ENCODE assay signal across 24 cellular contexts in the genomic region with DNA sequence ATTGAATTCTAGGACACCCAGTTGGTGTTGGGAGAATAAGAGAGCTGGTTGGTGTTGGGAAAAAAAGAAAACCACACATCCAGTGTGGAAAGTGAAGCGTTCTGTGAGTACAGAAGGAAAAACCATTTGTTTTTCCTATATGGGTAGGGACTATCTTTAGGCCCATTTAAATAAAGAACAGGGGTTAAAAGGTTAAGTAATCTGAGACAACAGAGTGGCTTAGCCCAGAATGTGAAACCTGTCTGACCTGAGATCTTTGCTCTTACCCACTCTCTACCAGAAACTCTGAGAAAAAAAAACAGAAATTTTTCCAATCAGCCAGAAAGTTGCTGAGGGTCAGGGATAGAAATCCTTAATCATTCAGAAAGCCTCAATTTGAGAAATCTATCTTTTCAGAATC. TPM values are rescaled to one million over a fixed set of nuclear protein-coding genes. Genes with fewer than 3 reads are reported as not detected.
"Had no signal": no experiment of that assay in that cellular context is flagged by ENCODE, and none has a peak within 500 bp of the region (broad histone marks: within the 10 kb centered on the region; RNA-seq: fewer than 3 reads in every experiment).

No MANE protein-coding gene starts in this region.

- ATAC-seq: gastroesophageal sphincter; mucosa of descending colon; naive thymus-derived CD8-positive, alpha-beta T cell; psoas muscle; right lobe of liver; stimulated activated memory B cell treated with anti-CD40 and anti-IgM and Interleukin-4, amounts not matched to agents 10 μg/mL and 1 μg/mL and 100 μg/mL, for 72 hours; stimulated activated naive CD8-positive, alpha-beta T cell treated with anti-CD3 and anti-CD28 coated beads, Interleukin-15, amount 100 ng/mL, for 72 hours had no signal

- H3K9me3 ChIP-seq: colonic mucosa, esophagus squamous epithelium, gastroesophageal sphincter, mucosa of descending colon, psoas muscle, right lobe of liver, thoracic aorta, transverse colon, uterus had no signal

- H3K36me3 ChIP-seq: colonic mucosa, esophagus squamous epithelium, gastroesophageal sphincter, right lobe of liver, thoracic aorta, transverse colon, uterus had no signal

- H3K9me3 Mint-ChIP-seq: naive thymus-derived CD8-positive, alpha-beta T cell; stimulated activated memory B cell treated with anti-CD40 and anti-IgM and Interleukin-4, amounts not matched to agents 10 μg/mL and 1 μg/mL and 100 μg/mL, for 72 hours; stimulated activated naive CD8-positive, alpha-beta T cell treated with anti-CD3 and anti-CD28 coated beads, Interleukin-15, amount 100 ng/mL, for 72 hours had no signal

- H3K4me3 ChIP-seq: colonic mucosa, esophagus squamous epithelium, gastroesophageal sphincter, mucosa of descending colon, psoas muscle, right lobe of liver, thoracic aorta, transverse colon, uterus had no signal

- H3K36me3 Mint-ChIP-seq: naive thymus-derived CD8-positive, alpha-beta T cell; stimulated activated memory B cell treated with anti-CD40 and anti-IgM and Interleukin-4, amounts not matched to agents 10 μg/mL and 1 μg/mL and 100 μg/mL, for 72 hours had no signal

- H3K27me3 ChIP-seq: colonic mucosa, right lobe of liver, transverse colon, uterus had no signal

- H3K4me3 Mint-ChIP-seq: immature natural killer cell; naive thymus-derived CD8-positive, alpha-beta T cell; stimulated activated memory B cell treated with anti-CD40 and anti-IgM and Interleukin-4, amounts not matched to agents 10 μg/mL and 1 μg/mL and 100 μg/mL, for 72 hours; stimulated activated naive CD8-positive, alpha-beta T cell treated with anti-CD3 and anti-CD28 coated beads, Interleukin-15, amount 100 ng/mL, for 72 hours had no signal

- H2AFZ ChIP-seq: parathyroid adenoma had no signal

- H3K9ac ChIP-seq: parathyroid adenoma had no signal

- H3K4me1 ChIP-seq: colonic mucosa, esophagus squamous epithelium, gastroesophageal sphincter, parathyroid adenoma, psoas muscle, right lobe of liver, transverse colon, uterus had no signal

- DNase-seq: colonic mucosa; dermis blood vessel endothelial cell; esophagus squamous epithelium; foreskin fibroblast; glutamatergic neuron; immature natural killer cell; mucosa of descending colon; naive thymus-derived CD8-positive, alpha-beta T cell; psoas muscle; retina; right lobe of liver; stimulated activated CD4-positive, alpha-beta T cell treated with anti-CD3 and anti-CD28 coated beads, Interleukin-4, amount 100 ng/mL, for 1 hour; stimulated activated CD8-positive, alpha-beta memory T cell treated with anti-CD3 and anti-CD28 coated beads, Interleukin-4, amount 100 ng/mL, for 48 hours; stimulated activated naive CD8-positive, alpha-beta T cell treated with anti-CD3 and anti-CD28 coated beads, Interleukin-15, amount 100 ng/mL, for 72 hours; transverse colon; uterus had no signal

- H3K27ac ChIP-seq: colonic mucosa, esophagus squamous epithelium, gastroesophageal sphincter, parathyroid adenoma, psoas muscle, right lobe of liver, thoracic aorta, transverse colon, uterus had no signal

- H3K27ac Mint-ChIP-seq: immature natural killer cell; naive thymus-derived CD8-positive, alpha-beta T cell; stimulated activated memory B cell treated with anti-CD40 and anti-IgM and Interleukin-4, amounts not matched to agents 10 μg/mL and 1 μg/mL and 100 μg/mL, for 72 hours; stimulated activated naive CD8-positive, alpha-beta T cell treated with anti-CD3 and anti-CD28 coated beads, Interleukin-15, amount 100 ng/mL, for 72 hours had no signal

- H3K79me2 ChIP-seq: parathyroid adenoma had no signal

- H3K4me1 Mint-ChIP-seq: immature natural killer cell; stimulated activated memory B cell treated with anti-CD40 and anti-IgM and Interleukin-4, amounts not matched to agents 10 μg/mL and 1 μg/mL and 100 μg/mL, for 72 hours; stimulated activated naive CD8-positive, alpha-beta T cell treated with anti-CD3 and anti-CD28 coated beads, Interleukin-15, amount 100 ng/mL, for 72 hours had no signal

RNA-seq across cellular contexts. Expression of a gene that starts 59.8 kb away (rescaled TPM):
- total RNA-seq: epithelial cell of proximal tubule; mesenteric fat pad; naive thymus-derived CD8-positive, alpha-beta T cell; omental fat pad; subcutaneous adipose tissue; thoracic aorta had no signal
